In the genomic region with DNA sequence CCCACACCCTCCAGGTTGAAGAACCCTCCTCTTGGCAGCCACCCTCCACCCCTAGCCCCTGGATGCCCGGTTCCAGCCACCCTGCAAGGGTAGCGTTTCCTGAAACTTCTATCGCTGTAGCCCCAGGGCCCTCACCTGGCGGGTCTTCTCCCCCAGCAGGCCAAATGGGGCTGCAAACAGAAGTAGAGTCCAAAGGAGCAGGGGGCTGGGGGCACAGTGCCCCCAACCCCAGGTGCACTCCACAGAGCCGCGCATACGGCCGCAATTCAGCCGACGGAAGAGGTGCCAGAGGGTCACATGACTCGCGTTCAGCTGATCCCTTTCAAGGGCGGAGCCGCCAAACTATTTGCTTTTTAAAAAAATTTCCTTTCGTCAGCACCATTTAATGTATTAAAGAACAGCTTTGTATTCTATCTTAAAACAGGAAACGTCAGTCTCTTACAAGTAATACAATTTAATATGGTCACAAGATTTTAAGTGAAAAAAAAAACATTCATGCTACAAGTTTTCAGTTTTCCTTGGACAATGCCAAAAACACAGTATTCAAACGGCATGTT, we compare ENCODE assay signal across 9 cellular contexts.
DNase-seq lines count a peak whose midpoint lies in the region; ATAC-seq and TF ChIP-seq lines count a peak whose summit lies in the region.
"Had no signal": no experiment of that assay in that cellular context is flagged by ENCODE, and none has a peak within 500 bp of the region (broad histone marks: within the 10 kb centered on the region; RNA-seq: fewer than 3 reads in every experiment).

A gene with protein sequence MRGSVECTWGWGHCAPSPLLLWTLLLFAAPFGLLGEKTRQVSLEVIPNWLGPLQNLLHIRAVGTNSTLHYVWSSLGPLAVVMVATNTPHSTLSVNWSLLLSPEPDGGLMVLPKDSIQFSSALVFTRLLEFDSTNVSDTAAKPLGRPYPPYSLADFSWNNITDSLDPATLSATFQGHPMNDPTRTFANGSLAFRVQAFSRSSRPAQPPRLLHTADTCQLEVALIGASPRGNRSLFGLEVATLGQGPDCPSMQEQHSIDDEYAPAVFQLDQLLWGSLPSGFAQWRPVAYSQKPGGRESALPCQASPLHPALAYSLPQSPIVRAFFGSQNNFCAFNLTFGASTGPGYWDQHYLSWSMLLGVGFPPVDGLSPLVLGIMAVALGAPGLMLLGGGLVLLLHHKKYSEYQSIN (minus strand): TSS at position 289 of the 557 bp plus-strand sequence. CDS start 34 bp downstream, at position 255.

- peaks cover 6% of the 10 kb centered on the region for H3K36me3 Mint-ChIP-seq in activated naive CD4-positive, alpha-beta T cell treated with anti-CD3 and anti-CD28 coated beads, Interleukin-2, amount 10 ng/mL, durations not matched to agents 7 days and 5 days
- peaks cover 6% of the 10 kb centered on the region for H3K36me3 Mint-ChIP-seq in nephron (ENCODE audit: low read depth)

- no peaks in the 10 kb centered on the region for H4K20me1 ChIP-seq in DOHH2 (ENCODE audit: control insufficient read depth, insufficient read depth, low read depth, low read length)

- H3K27ac ChIP-seq in DOHH2 (ENCODE audit: low read depth, low read length) (no peak within 1 kb of the TSS), HUES6 (ENCODE audit: low read depth, low read length) (no peak within 1 kb of the TSS), subcutaneous abdominal adipose tissue (ENCODE audit: low read depth, low read length) (peak within 1 kb of the TSS; percentile 76)
- H3K27ac ChIP-seq: epithelial cell of prostate had no signal

- H3K4me1 Mint-ChIP-seq in activated naive CD4-positive, alpha-beta T cell treated with anti-CD3 and anti-CD28 coated beads, Interleukin-2, amount 10 ng/mL, durations not matched to agents 7 days and 5 days, result peaks cover 20% of the 10 kb centered on the region
- peaks cover 19% of the 10 kb centered on the region for H3K4me1 Mint-ChIP-seq in nephron

- H3K4me1 ChIP-seq in DOHH2 (ENCODE audit: control insufficient read depth, low read length), result no peaks in the 10 kb centered on the region; the same call in 1 of the 2 replicates
- H3K4me1 ChIP-seq in HUES6 (ENCODE audit: control insufficient read depth, insufficient read depth, low read length), result peaks cover 13% of the 10 kb centered on the region
- H3K4me1 ChIP-seq in subcutaneous abdominal adipose tissue (ENCODE audit: control insufficient read depth in 5 of 5, insufficient read depth in 5 of 5, low read length in 5 of 5), result peaks cover 6 to 48% (median 29%) of the 10 kb centered on the region in 5 donors

- TF ChIP-seq CTCF in DOHH2 (IDR thresholded peaks at IDR 0.05; ENCODE audit: low read depth, low read length, poor library complexity, severe bottlenecking), result no peak
- TF ChIP-seq CTCF in nephron (IDR thresholded peaks at IDR 0.05; ENCODE audit: unreplicated experiment in 3 of 3), result no peak

- H3K4me2 ChIP-seq in DOHH2 (ENCODE audit: low read length), result peak within 1 kb of the TSS; percentile 57

- H3K9me2 ChIP-seq in DOHH2 (replicated peaks; ENCODE audit: control insufficient read depth, low read length), result no peaks in the 10 kb centered on the region

- H3F3A ChIP-seq in DOHH2 (ENCODE audit: control insufficient read depth, insufficient read depth), result 0 out of 2 replicates have a peak, but pooled peaks cover 2% of the 10 kb centered on the region

- peak within 1 kb of the TSS; percentile 77 for H3K27ac Mint-ChIP-seq in activated naive CD4-positive, alpha-beta T cell treated with anti-CD3 and anti-CD28 coated beads, Interleukin-2, amount 10 ng/mL, durations not matched to agents 7 days and 5 days
- H3K27ac Mint-ChIP-seq in nephron, result peak within 1 kb of the TSS; percentile 35 to 78 (median 63)

- H3K36me3 ChIP-seq in DOHH2 (ENCODE audit: control insufficient read depth, low read length) (peaks cover 6% of the 10 kb centered on the region; the same call in 1 of the 2 replicates), HUES6 (ENCODE audit: control insufficient read depth, insufficient read depth, low read length) (peaks cover 15% of the 10 kb centered on the region; the same call in 1 of the 2 replicates), subcutaneous abdominal adipose tissue (ENCODE audit: control insufficient read depth in 5 of 5, insufficient read depth in 5 of 5, low read length in 5 of 5) (peaks cover 0 to 16% (median 12%) of the 10 kb centered on the region in 5 donors)

- H3K4me3 ChIP-seq in DOHH2 (ENCODE audit: low read length) (peak within 1 kb of the TSS; percentile 63), HUES6 (ENCODE audit: low read depth, low read length) (peak within 1 kb of the TSS; percentile 88), subcutaneous abdominal adipose tissue (ENCODE audit: low read depth in 1 of 5, low read length in 5 of 5) (peak within 1 kb of the TSS; percentile 83 to 93 (median 90))

- H3K9me3 ChIP-seq in DOHH2 (ENCODE audit: control insufficient read depth, insufficient read depth, low read length), result no peaks in the 10 kb centered on the region
- H3K9me3 ChIP-seq in HUES6 (ENCODE audit: control insufficient read depth, insufficient read depth, low read depth, low read length), result no peaks in the 10 kb centered on the region
- no peaks in the 10 kb centered on the region for H3K9me3 ChIP-seq in subcutaneous abdominal adipose tissue (ENCODE audit: control insufficient read depth in 5 of 5, low read length in 5 of 5)

- no peaks in the 10 kb centered on the region for H3K27me3 ChIP-seq in DOHH2 (ENCODE audit: control insufficient read depth, low read length)
- no peaks in the 10 kb centered on the region for H3K27me3 ChIP-seq in HUES6 (ENCODE audit: control insufficient read depth, insufficient read depth, low read length)
- H3K27me3 ChIP-seq in subcutaneous abdominal adipose tissue (ENCODE audit: control insufficient read depth in 5 of 5, insufficient read depth in 4 of 5, low read length in 5 of 5), result no peaks in the 10 kb centered on the region

- no peaks in the 10 kb centered on the region for H3K27me3 Mint-ChIP-seq in activated naive CD4-positive, alpha-beta T cell treated with anti-CD3 and anti-CD28 coated beads, Interleukin-2, amount 10 ng/mL, durations not matched to agents 7 days and 5 days
- H3K27me3 Mint-ChIP-seq in nephron (ENCODE audit: low read depth), result no peaks in the 10 kb centered on the region

- H3K79me2 ChIP-seq in DOHH2 (ENCODE audit: control insufficient read depth, low read length), result no peaks in the 10 kb centered on the region

- H3K9ac ChIP-seq in HUES6 (ENCODE audit: low read length) (peak within 1 kb of the TSS; percentile 66), subcutaneous abdominal adipose tissue (ENCODE audit: low read length in 5 of 5) (peak within 1 kb of the TSS; percentile 82 to 94 (median 83))

- ATAC-seq in GM21786 (IDR thresholded peaks at IDR 0.05; ENCODE audit: unreplicated experiment), result no peak

- CTCF ChIA-PET in activated naive CD4-positive, alpha-beta T cell treated with anti-CD3 and anti-CD28 coated beads, Interleukin-2, amount 10 ng/mL, durations not matched to agents 7 days and 5 days (lab: Charles Lee), result interaction anchor here (1.8 kb wide), 1 partner anchor 15 kb away, joined by 4 read pairs; no protein-coding TSS in a partner anchor

- peak; percentile 35; the same call in 1 of the 2 replicates for TF ChIP-seq POLR2A in Raji (IDR thresholded peaks at IDR 0.05; ENCODE audit: insufficient read depth, low read depth, low read length)

- peak; percentile 81 for DNase-seq in activated naive CD4-positive, alpha-beta T cell treated with anti-CD3 and anti-CD28 coated beads, Interleukin-2, amount 10 ng/mL, durations not matched to agents 7 days and 5 days
- peak; percentile 88 for DNase-seq in foreskin melanocyte

- no peaks in the 10 kb centered on the region for H3K9me3 Mint-ChIP-seq in activated naive CD4-positive, alpha-beta T cell treated with anti-CD3 and anti-CD28 coated beads, Interleukin-2, amount 10 ng/mL, durations not matched to agents 7 days and 5 days
- H3K9me3 Mint-ChIP-seq in nephron, result no peaks in the 10 kb centered on the region

- H3K4me3 Mint-ChIP-seq in activated naive CD4-positive, alpha-beta T cell treated with anti-CD3 and anti-CD28 coated beads, Interleukin-2, amount 10 ng/mL, durations not matched to agents 7 days and 5 days, result peak within 1 kb of the TSS; percentile 90
- H3K4me3 Mint-ChIP-seq in nephron, result peak within 1 kb of the TSS; percentile 85 to 92 (median 92)
